10 cellular contexts compared by ENCODE assay signal in genomic region chr6:72626126-72626525, GRCh38. TPM values are rescaled to one million over a fixed set of nuclear protein-coding genes. Genes with fewer than 3 reads are reported as not detected.
DNase-seq lines count a peak whose midpoint lies in the region; ATAC-seq, FAIRE-seq and TF ChIP-seq lines count a peak whose summit lies in the region.
"Had no signal": no experiment of that assay in that cellular context is flagged by ENCODE, and none has a peak within 500 bp of the region (broad histone marks: within the 10 kb centered on the region; RNA-seq: fewer than 3 reads in every experiment).

No MANE protein-coding gene starts in this region.

- peak; percentile 8 to 15 for DNase-seq in activated CD4-positive, alpha-beta T cell treated with anti-CD3 and anti-CD28 coated beads, Interleukin-2, amount 50 U/mL, for 48 hours
- DNase-seq in activated CD4-positive, alpha-beta T cell treated with anti-CD3 and anti-CD28 coated beads, Interleukin-2, amount 10 ng/mL, durations not matched to agents 24 days and 14 days, result no peak
- DNase-seq in GM12878 (ENCODE audit: low read depth, low spot score) (peak; percentile 77), HuH-7.5 (ENCODE audit: low spot score) (no peak), nucleus accumbens (lab: John Stamatoyannopoulos, UW) (no peak), sciatic nerve (ENCODE audit: low spot score) (no peak)
- DNase-seq: kidney, ovary had no signal

- CTCF ChIA-PET in GM12878 (lab: Yijun Ruan, JAX), result interaction anchor here (0.8 to 3.3 kb wide), 4 partner anchors 9 to 502 kb away, joined by 3 to 29 read pairs (median 14); no protein-coding TSS in a partner anchor

- H3K9me3 ChIP-seq in GM12878 (replicated peaks; ENCODE audit: control insufficient read depth, insufficient read depth, low read length), result no peaks in the 10 kb centered on the region; the same call in 2 of the 3 replicates
- H3K9me3 ChIP-seq: ovary had no signal

- RAD21 ChIA-PET in GM12878 (lab: Charles Lee; ENCODE audit: unreplicated experiment), result interaction anchor here (1.1 to 4.6 kb wide), 8 partner anchors 9 to 114 kb away, joined by 3 to 74 read pairs (median 16); no protein-coding TSS in a partner anchor

- TF ChIP-seq EP300 in GM12878 (IDR thresholded peaks at IDR 0.05; ENCODE audit: borderline replicate concordance in 1 of 2, control insufficient read depth in 1 of 2, low read depth in 2 of 2, low read length in 2 of 2), result peak in 1 of 2 experiments; percentile 89

- no peaks in the 10 kb centered on the region for H3K36me3 ChIP-seq in GM12878 (ENCODE audit: control insufficient read depth in 2 of 2, insufficient read depth in 2 of 2, low read length in 1 of 2)
- H3K36me3 ChIP-seq: ovary had no signal

- ATAC-seq in GM21423 (IDR thresholded peaks at IDR 0.05; ENCODE audit: unreplicated experiment), result peak; percentile 41
- ATAC-seq in HG03159 (IDR thresholded peaks at IDR 0.05; ENCODE audit: unreplicated experiment), result peak; percentile 45
- ATAC-seq in GM12878, result peak; percentile 39
- no peak for ATAC-seq in sciatic nerve

- FAIRE-seq in GM12878 (lab: Jason Lieb, UNC), result peak; percentile 31
- FAIRE-seq: kidney had no signal

- POLR2A ChIA-PET in GM12878 (lab: Charles Lee), result interaction anchor here (0.7 to 3.4 kb wide), 6 partner anchors 9 to 63 kb away, joined by 3 to 23 read pairs (median 8); no protein-coding TSS in a partner anchor

- H3K36me3 Mint-ChIP-seq in activated CD4-positive, alpha-beta T cell treated with anti-CD3 and anti-CD28 coated beads, Interleukin-2, amount 10 ng/mL, durations not matched to agents 24 days and 14 days (ENCODE audit: low read depth), result peaks cover 18% of the 10 kb centered on the region

- peak overlapping the region; percentile 56 for H3K4me2 ChIP-seq in GM12878 (ENCODE audit: control insufficient read depth, insufficient read depth)

- H2AFZ ChIP-seq in GM12878 (ENCODE audit: control insufficient read depth, low read depth, low read length), result no peak overlapping the region

- H3K9me3 Mint-ChIP-seq in activated CD4-positive, alpha-beta T cell treated with anti-CD3 and anti-CD28 coated beads, Interleukin-2, amount 10 ng/mL, durations not matched to agents 24 days and 14 days, result peaks cover 4% of the 10 kb centered on the region

- H4K20me1 ChIP-seq in GM12878 (ENCODE audit: control insufficient read depth, insufficient read depth), result no peaks in the 10 kb centered on the region

- no peak overlapping the region for H3K4me3 Mint-ChIP-seq in activated CD4-positive, alpha-beta T cell treated with anti-CD3 and anti-CD28 coated beads, Interleukin-2, amount 10 ng/mL, durations not matched to agents 24 days and 14 days

- no peak for TF ChIP-seq POLR2A in GM12878 (IDR thresholded peaks at IDR 0.05; ENCODE audit: low read depth, low read length)

- no TSS peak for BruUV-seq in GM12878 (replicated peaks; lab: Mats Ljungman, UMichigan)

- TF ChIP-seq RAD21 in GM12878 (IDR thresholded peaks at IDR 0.05; ENCODE audit: insufficient read depth, low read depth, low read length), result 0 out of 2 replicates have a peak, but pooled peaks have one; percentile 4

- intact Hi-C loops in activated CD4-positive, alpha-beta T cell treated with anti-CD3 and anti-CD28 coated beads, Interleukin-2, amount 10 ng/mL, durations not matched to agents 24 days and 14 days (cut with micrococcal nuclease), result no loop called here
- intact Hi-C loops in GM12878 (cut with micrococcal nuclease; ENCODE audit: unreplicated experiment) (no loop called here), sciatic nerve (cut with DNase I) (no loop called here)

- SMC1A ChIA-PET in GM12878 (lab: Charles Lee; ENCODE audit: uncharacterized antibody, unreplicated experiment), result interaction anchor here (0.7 to 15.6 kb wide), 11 partner anchors 10 to 836 kb away, joined by 3 to 245 read pairs (median 15); no protein-coding TSS in a partner anchor

- WGBS in GM12878 (ENCODE audit: insufficient coverage, insufficient replicate concordance, low lambda C conversion rate, missing lambda C conversion rate), result 2% methylated on average over 2 of the region's 2 CpGs

- H3K27me3 Mint-ChIP-seq in activated CD4-positive, alpha-beta T cell treated with anti-CD3 and anti-CD28 coated beads, Interleukin-2, amount 10 ng/mL, durations not matched to agents 24 days and 14 days, result no peaks in the 10 kb centered on the region

- in situ Hi-C loops in GM12878 (cut with MboI), result loop anchor here (5.0 kb wide), 2 partner anchors 61 to 116 kb away; no protein-coding TSS in a partner anchor

- H3K4me3 ChIP-seq in GM12878, result peak overlapping the region; percentile 61
- H3K4me3 ChIP-seq: ovary had no signal

- TF ChIP-seq CTCF in GM12878 (IDR thresholded peaks at IDR 0.05 in 2 of 3, conservative IDR thresholded peaks at IDR 0.05 in 1 of 3; ENCODE audit: control insufficient read depth in 2 of 3, extremely low read depth in 1 of 3, insufficient read depth in 1 of 3, low read depth in 3 of 3, low read length in 3 of 3), result no peak

- peaks cover 91% of the 10 kb centered on the region for H3K79me2 ChIP-seq in GM12878 (ENCODE audit: control insufficient read depth, insufficient read depth, low read length)

- H3K9ac ChIP-seq in GM12878 (ENCODE audit: control insufficient read depth, insufficient read depth, low read length), result no peak overlapping the region

- no peak overlapping the region for H3K27ac Mint-ChIP-seq in activated CD4-positive, alpha-beta T cell treated with anti-CD3 and anti-CD28 coated beads, Interleukin-2, amount 10 ng/mL, durations not matched to agents 24 days and 14 days

- H3K4me1 Mint-ChIP-seq in activated CD4-positive, alpha-beta T cell treated with anti-CD3 and anti-CD28 coated beads, Interleukin-2, amount 10 ng/mL, durations not matched to agents 24 days and 14 days, result peaks cover 34% of the 10 kb centered on the region

- peak overlapping the region; percentile 65 for H3K27ac ChIP-seq in GM12878 (ENCODE audit: control insufficient read depth, insufficient read depth)
- H3K27ac ChIP-seq: ovary had no signal

- no peaks in the 10 kb centered on the region for H3K27me3 ChIP-seq in GM12878 (replicated peaks in 1 of 2; ENCODE audit: control insufficient read depth in 2 of 2, insufficient read depth in 2 of 2, low read length in 1 of 2)
- H3K27me3 ChIP-seq: ovary had no signal

- peaks cover 17% of the 10 kb centered on the region for H3K4me1 ChIP-seq in GM12878 (ENCODE audit: control insufficient read depth, insufficient read depth, low read length)

TF ChIP-seq in GM12878, 131 proteins besides CTCF, POLR2A, EP300 and RAD21 (continues in another document):
- no peak for TF ChIP-seq CBX5 (IDR thresholded peaks at IDR 0.05; ENCODE audit: low read depth)
- no peak for TF ChIP-seq CEBPZ (IDR thresholded peaks at IDR 0.05; ENCODE audit: low read depth, low read length)
- TF ChIP-seq JUNB (IDR thresholded peaks at IDR 0.05), result peak; percentile 86
- peak; percentile 79; the same call in 1 of the 2 replicates for TF ChIP-seq MTA2 (IDR thresholded peaks at IDR 0.05; ENCODE audit: low read depth)
- peak; percentile 10 for TF ChIP-seq MEF2B (IDR thresholded peaks at IDR 0.05; ENCODE audit: partially characterized antibody, poor library complexity, severe bottlenecking)
- TF ChIP-seq TBL1XR1 (IDR thresholded peaks at IDR 0.05; ENCODE audit: low read depth, low read length), result peak; percentile 45; the same call in 1 of the 2 replicates
- 0 out of 4 replicates have a peak, but pooled peaks of 1 of the 2 experiments have one; percentile 31 for TF ChIP-seq BHLHE40 (IDR thresholded peaks at IDR 0.05; ENCODE audit: borderline replicate concordance in 1 of 2, low read depth in 2 of 2, low read length in 1 of 2)

RNA-seq across cellular contexts. Expression of gene KCNQ5, which starts 4.3 kb away (rescaled TPM):
- 11.5 and 13.7 TPM in 2 replicates for total RNA-seq in activated CD4-positive, alpha-beta T cell treated with anti-CD3 and anti-CD28 coated beads, Interleukin-2, amount 10 ng/mL, durations not matched to agents 24 days and 14 days
- total RNA-seq in GM12878 (2013; cell fraction: nucleolus; rRNA removed), result 182 and 288 TPM in 2 replicates
- total RNA-seq in GM12878 (2014; rRNA removed), result 1.9 and 2.9 TPM in 2 replicates
- total RNA-seq in GM12878 (2014; rRNA removed; fragmentation: Illumina TruSeq; extraction: Trizol), result 3.2 and 3.3 TPM in 2 replicates
- 4.1 and 5.0 TPM in 2 replicates for total RNA-seq in GM12878 (2021)
- 2.4 TPM for polyA plus RNA-seq in GM12878 (2011; ENCODE audit: low read depth)
- polyA plus RNA-seq in GM12878 (2011; rRNA removed), result 16.2 TPM in 2 replicates
- polyA plus RNA-seq in GM12878 (2011; cell fraction: cytosol; rRNA removed), result 12.9 and 13.7 TPM in 2 replicates
- polyA plus RNA-seq in GM12878 (2011; cell fraction: nucleus; rRNA removed), result 18.0 and 20.3 TPM in 2 replicates
- polyA plus RNA-seq in GM12878 (2012), result 4.0 and 6.9 TPM in 2 replicates
- 3.1 and 3.7 TPM in 2 replicates for polyA plus RNA-seq in GM12878 (2014; fragmentation: Illumina TruSeq; extraction: Trizol)
- 1 to 10 TPM in 1 of 2 experiments, under 1 TPM in 1; 0.60 to 1.0 TPM for polyA plus RNA-seq in GM12878 (2014; fragmentation: Nextera tagmentation; extraction: Ambion mirVana)
- polyA plus RNA-seq in GM12878 (2014; rRNA removed), result 2.6 and 2.7 TPM in 2 replicates
- 1 to 10 TPM; 3.8 to 3.9 TPM for polyA plus RNA-seq in GM12878 (2016; fragmentation: Nextera tagmentation; extraction: Ambion mirVana)
- polyA minus RNA-seq in GM12878 (2011; rRNA and poly(A)+ RNA removed), result 43.2 and 62.1 TPM in 2 replicates
- polyA minus RNA-seq in GM12878 (2011; cell fraction: cytosol; rRNA and poly(A)+ RNA removed), result 7.8 and 14.7 TPM in 2 replicates
- 72.7 and 118 TPM in 2 replicates for polyA minus RNA-seq in GM12878 (2011; cell fraction: nucleus; rRNA and poly(A)+ RNA removed)
- 0.49 TPM for total RNA-seq in sciatic nerve

Comparison
In these comparisons a context has a peak if more than half of its experiments do, and no peak if none do; other contexts are left out.
1. DNase-seq: peak in activated CD4-positive, alpha-beta T cell treated with anti-CD3 and anti-CD28 coated beads, Interleukin-2, amount 50 U/mL, for 48 hours (2 of 2) and GM12878 (single experiment); none in activated CD4-positive, alpha-beta T cell treated with anti-CD3 and anti-CD28 coated beads, Interleukin-2, amount 10 ng/mL, durations not matched to agents 24 days and 14 days (single experiment), HuH-7.5 (single experiment), nucleus accumbens (0 of 56) and sciatic nerve (single experiment).